ENCODE assay signal across 11 cellular contexts in genomic region chr11:63667993-63668392, GRCh38. TPM values are rescaled to one million over a fixed set of nuclear protein-coding genes. Genes with fewer than 3 reads are reported as not detected.
DNase-seq lines count a peak whose midpoint lies in the region; TF ChIP-seq lines count a peak whose summit lies in the region.
"Had no signal": no experiment of that assay in that cellular context is flagged by ENCODE, and none has a peak within 500 bp of the region (broad histone marks: within the 10 kb centered on the region; RNA-seq: fewer than 3 reads in every experiment).

No MANE protein-coding gene starts in this region.

- H3K9me2 ChIP-seq in SK-N-SH (no peaks in the 10 kb centered on the region), MM.1S (replicated peaks; ENCODE audit: insufficient read depth, low read length) (no peaks in the 10 kb centered on the region)

- peaks cover 54% of the 10 kb centered on the region for H3K4me1 Mint-ChIP-seq in activated CD4-positive, alpha-beta memory T cell treated with anti-CD3 and anti-CD28 coated beads for 36 hours (ENCODE audit: low read depth)
- peaks cover 35% of the 10 kb centered on the region for H3K4me1 Mint-ChIP-seq in activated CD4-positive, alpha-beta memory T cell treated with anti-CD3 and anti-CD28 coated beads, Interleukin-2, amount 10 ng/mL, durations not matched to agents 7 days and 5 days

- CTCF ChIA-PET in activated CD4-positive, alpha-beta memory T cell treated with anti-CD3 and anti-CD28 coated beads for 36 hours (lab: Charles Lee), result interaction anchor here (2.1 kb wide), 1 partner anchor 71 kb away, joined by 7 read pairs; no protein-coding TSS in a partner anchor
- CTCF ChIA-PET in activated CD4-positive, alpha-beta memory T cell treated with anti-CD3 and anti-CD28 coated beads, Interleukin-2, amount 10 ng/mL, durations not matched to agents 7 days and 5 days (lab: Charles Lee), result interaction anchor here (0.7 to 6.6 kb wide), 5 partner anchors 10 to 1769 kb away, joined by 3 to 45 read pairs (median 5); partner anchors contain the start of gene RTN3
- CTCF ChIA-PET in SK-N-SH (lab: Yijun Ruan, JAX), result interaction anchor here (0.7 to 4.2 kb wide), 4 partner anchors 7 to 72 kb away, joined by 3 to 31 read pairs (median 4); partner anchors contain the start of gene RTN3

- no peaks in the 10 kb centered on the region for H3K27me3 Mint-ChIP-seq in activated CD4-positive, alpha-beta memory T cell treated with anti-CD3 and anti-CD28 coated beads for 36 hours
- H3K27me3 Mint-ChIP-seq in activated CD4-positive, alpha-beta memory T cell treated with anti-CD3 and anti-CD28 coated beads, Interleukin-2, amount 10 ng/mL, durations not matched to agents 7 days and 5 days, result no peaks in the 10 kb centered on the region

- intact Hi-C loops in activated CD4-positive, alpha-beta memory T cell treated with anti-CD3 and anti-CD28 coated beads for 36 hours (cut with micrococcal nuclease), result loop anchor here (1.0 kb wide), 1 partner anchor 101 kb away; no protein-coding TSS in a partner anchor

- TF ChIP-seq RAD21 in SK-N-SH (IDR thresholded peaks at IDR 0.05; ENCODE audit: low read length), result no peak

- no peak overlapping the region for H3K4me3 Mint-ChIP-seq in activated CD4-positive, alpha-beta memory T cell treated with anti-CD3 and anti-CD28 coated beads for 36 hours
- no peak overlapping the region for H3K4me3 Mint-ChIP-seq in activated CD4-positive, alpha-beta memory T cell treated with anti-CD3 and anti-CD28 coated beads, Interleukin-2, amount 10 ng/mL, durations not matched to agents 7 days and 5 days
- H3K4me3 Mint-ChIP-seq: CD8-positive, alpha-beta T cell had no signal

- H3K9me3 Mint-ChIP-seq in activated CD4-positive, alpha-beta memory T cell treated with anti-CD3 and anti-CD28 coated beads for 36 hours, result no peaks in the 10 kb centered on the region
- H3K9me3 Mint-ChIP-seq in activated CD4-positive, alpha-beta memory T cell treated with anti-CD3 and anti-CD28 coated beads, Interleukin-2, amount 10 ng/mL, durations not matched to agents 7 days and 5 days, result no peaks in the 10 kb centered on the region
- H3K9me3 Mint-ChIP-seq: CD8-positive, alpha-beta T cell had no signal

- TF ChIP-seq EP300 in SK-N-SH (IDR thresholded peaks at IDR 0.05; ENCODE audit: borderline replicate concordance in 1 of 2, low read depth in 1 of 2, low read length in 1 of 2), result peak in 1 of 2 experiments; percentile 20; a peak in 1 of 4 replicates

- no peak overlapping the region for H2AFZ ChIP-seq in SK-N-SH (ENCODE audit: low read depth)
- H2AFZ ChIP-seq in MM.1S (ENCODE audit: low read length), result no peak overlapping the region

- peaks cover 3 to 46% of the 10 kb centered on the region in 2 experiments for H3K4me1 ChIP-seq in SK-N-SH (ENCODE audit: control insufficient read depth in 1 of 2, insufficient read depth in 2 of 2, low read depth in 1 of 2, low read length in 1 of 2)
- peaks cover 5 to 68% (median 64%) of the 10 kb centered on the region in 5 donors for H3K4me1 ChIP-seq in subcutaneous abdominal adipose tissue (ENCODE audit: control insufficient read depth in 5 of 5, insufficient read depth in 5 of 5, low read length in 5 of 5)
- H3K4me1 ChIP-seq in MM.1S (ENCODE audit: low read length), result peaks cover 13% of the 10 kb centered on the region

- H3K79me2 ChIP-seq in SK-N-SH (ENCODE audit: insufficient read depth), result peaks cover 76% of the 10 kb centered on the region
- H3K79me2 ChIP-seq in MM.1S (ENCODE audit: low read length), result peaks cover 77% of the 10 kb centered on the region

- H3F3A ChIP-seq in SK-N-SH (replicated peaks; ENCODE audit: insufficient read depth) (peaks cover 38% of the 10 kb centered on the region), MM.1S (ENCODE audit: insufficient read depth, low read length) (0 out of 2 replicates have a peak, but pooled peaks cover 6% of the 10 kb centered on the region)

- peak overlapping the region; percentile 19 for H3K27ac Mint-ChIP-seq in activated CD4-positive, alpha-beta memory T cell treated with anti-CD3 and anti-CD28 coated beads for 36 hours
- no peak overlapping the region for H3K27ac Mint-ChIP-seq in activated CD4-positive, alpha-beta memory T cell treated with anti-CD3 and anti-CD28 coated beads, Interleukin-2, amount 10 ng/mL, durations not matched to agents 7 days and 5 days
- H3K27ac Mint-ChIP-seq: CD8-positive, alpha-beta T cell had no signal

- peak overlapping the region; percentile 48; the same call in 1 of the 2 replicates for H3K9ac ChIP-seq in SK-N-SH
- H3K9ac ChIP-seq in subcutaneous abdominal adipose tissue (ENCODE audit: low read length in 5 of 5), result peak overlapping the region in 2 of 5 donors; percentile 35 to 41
- no peak overlapping the region for H3K9ac ChIP-seq in MM.1S (ENCODE audit: low read length)

- H3K4me3 ChIP-seq in SK-N-SH (ENCODE audit: low read depth in 2 of 2, low read length in 1 of 2) (peak overlapping the region in 1 of 2 experiments; percentile 51; a peak in 2 of 4 replicates), fibroblast of mammary gland (ENCODE audit: control insufficient read depth, low read depth, low read length) (peak overlapping the region; percentile 24), subcutaneous abdominal adipose tissue (ENCODE audit: low read depth in 1 of 5, low read length in 5 of 5) (peak overlapping the region in 1 of 5 donors; percentile 17), MM.1S (ENCODE audit: low read length) (no peak overlapping the region)

- WGBS in SK-N-SH (ENCODE audit: low lambda C conversion rate), result 19% methylated on average over 1 of the region's 1 CpG

- DNase-seq in activated CD4-positive, alpha-beta memory T cell treated with anti-CD3 and anti-CD28 coated beads for 36 hours, result no peak
- DNase-seq in activated CD4-positive, alpha-beta memory T cell treated with anti-CD3 and anti-CD28 coated beads, Interleukin-2, amount 10 ng/mL, durations not matched to agents 7 days and 5 days, result no peak
- DNase-seq in SK-N-SH, result no peak
- peak; percentile 94 for DNase-seq in fibroblast of mammary gland (ENCODE audit: low read depth)
- DNase-seq in MM.1S, result no peak
- no peak for DNase-seq in NCI-H1436 treated with DMSO at 0.1 percent for 48 hours (lab: John Stamatoyannopoulos, UW)
- DNase-seq in NK-92 treated with Interleukin-12 subunit alpha and Interleukin-12 subunit beta, amount 100 ng/mL, for 24 hours (lab: John Stamatoyannopoulos, UW), result no peak
- DNase-seq: CD8-positive, alpha-beta T cell; effector CD4-positive, alpha-beta T cell; Karpas-422 had no signal

- POLR2A ChIA-PET in activated CD4-positive, alpha-beta memory T cell treated with anti-CD3 and anti-CD28 coated beads for 36 hours (lab: Charles Lee), result no interaction called here
- POLR2A ChIA-PET in activated CD4-positive, alpha-beta memory T cell treated with anti-CD3 and anti-CD28 coated beads, Interleukin-2, amount 10 ng/mL, durations not matched to agents 7 days and 5 days (lab: Charles Lee), result no interaction called here
- POLR2A ChIA-PET in SK-N-SH (lab: Yijun Ruan, JAX), result no interaction called here

- TF ChIP-seq CTCF in SK-N-SH (IDR thresholded peaks at IDR 0.05) (no peak), fibroblast of mammary gland (conservative IDR thresholded peaks at IDR 0.05; ENCODE audit: control insufficient read depth, insufficient read depth, low read depth, low read length) (no peak), MM.1S (IDR thresholded peaks at IDR 0.05; ENCODE audit: low read length) (no peak)

- H3K36me3 ChIP-seq in SK-N-SH (replicated peaks in 1 of 2; ENCODE audit: control insufficient read depth in 1 of 2, insufficient read depth in 2 of 2, low read length in 1 of 2), result peaks cover 0 to 8% of the 10 kb centered on the region in 2 experiments
- peaks cover 0 to 3% (median 0%) of the 10 kb centered on the region in 5 donors for H3K36me3 ChIP-seq in subcutaneous abdominal adipose tissue (ENCODE audit: control insufficient read depth in 5 of 5, insufficient read depth in 5 of 5, low read length in 5 of 5)
- no peaks in the 10 kb centered on the region; the same call in 1 of the 2 replicates for H3K36me3 ChIP-seq in MM.1S (replicated peaks; ENCODE audit: insufficient read depth, low read length)

- H3K27me3 ChIP-seq in SK-N-SH (ENCODE audit: insufficient read depth) (no peaks in the 10 kb centered on the region), subcutaneous abdominal adipose tissue (ENCODE audit: control insufficient read depth in 5 of 5, insufficient read depth in 4 of 5, low read length in 5 of 5) (no peaks in the 10 kb centered on the region), MM.1S (replicated peaks; ENCODE audit: insufficient read depth, low read length) (no peaks in the 10 kb centered on the region)

- H3K9me3 ChIP-seq in SK-N-SH, result no peaks in the 10 kb centered on the region
- H3K9me3 ChIP-seq in subcutaneous abdominal adipose tissue (ENCODE audit: control insufficient read depth in 5 of 5, low read length in 5 of 5), result no peaks in the 10 kb centered on the region
- H3K9me3 ChIP-seq in MM.1S (replicated peaks; ENCODE audit: insufficient read depth, low read length), result no peaks in the 10 kb centered on the region

- H3K4me2 ChIP-seq in SK-N-SH (peak overlapping the region; percentile 90), MM.1S (ENCODE audit: low read depth, low read length) (no peak overlapping the region)

- H4K20me1 ChIP-seq in SK-N-SH (ENCODE audit: insufficient read depth) (peaks cover 29% of the 10 kb centered on the region), MM.1S (ENCODE audit: insufficient read depth, low read length) (0 out of 2 replicates have a peak, but pooled peaks cover 5% of the 10 kb centered on the region)

- H3K27ac ChIP-seq in SK-N-SH (ENCODE audit: low read depth in 2 of 2, low read length in 1 of 2) (peak overlapping the region; percentile 20 to 85; a peak in 3 of 4 replicates), subcutaneous abdominal adipose tissue (ENCODE audit: low read depth, low read length) (peak overlapping the region; percentile 98), MM.1S (ENCODE audit: low read length) (no peak overlapping the region)

- peaks cover 2% of the 10 kb centered on the region for H3K36me3 Mint-ChIP-seq in activated CD4-positive, alpha-beta memory T cell treated with anti-CD3 and anti-CD28 coated beads for 36 hours
- H3K36me3 Mint-ChIP-seq in activated CD4-positive, alpha-beta memory T cell treated with anti-CD3 and anti-CD28 coated beads, Interleukin-2, amount 10 ng/mL, durations not matched to agents 7 days and 5 days (ENCODE audit: low read depth), result peaks cover 15% of the 10 kb centered on the region

RNA-seq across cellular contexts. Expression of gene ATL3, which starts 3.2 kb away (rescaled TPM):
- total RNA-seq in activated CD4-positive, alpha-beta memory T cell treated with anti-CD3 and anti-CD28 coated beads for 36 hours, result 10 to 100 TPM; 31.3 to 34.6 TPM
- 10 to 100 TPM; 33.0 to 33.2 TPM for total RNA-seq in activated CD4-positive, alpha-beta memory T cell treated with anti-CD3 and anti-CD28 coated beads, Interleukin-2, amount 10 ng/mL, durations not matched to agents 7 days and 5 days
- 13.1 and 17.8 TPM in 2 replicates for polyA plus RNA-seq in SK-N-SH (2012; rRNA removed)
- polyA plus RNA-seq in SK-N-SH (2012; cell fraction: cytosol; rRNA removed), result 16.4 and 17.8 TPM in 2 replicates
- 10.0 and 12.4 TPM in 2 replicates for polyA plus RNA-seq in SK-N-SH (2012; cell fraction: nucleus; rRNA removed)

RNA-seq across cellular contexts. Expression of gene RTN3, which starts 13.3 kb away (rescaled TPM):
- 10 to 100 TPM; 54.4 to 58.4 TPM for total RNA-seq in activated CD4-positive, alpha-beta memory T cell treated with anti-CD3 and anti-CD28 coated beads for 36 hours
- 10 to 100 TPM; 68.2 to 75.6 TPM for total RNA-seq in activated CD4-positive, alpha-beta memory T cell treated with anti-CD3 and anti-CD28 coated beads, Interleukin-2, amount 10 ng/mL, durations not matched to agents 7 days and 5 days
- polyA plus RNA-seq in SK-N-SH (2012; rRNA removed), result 52.7 and 59.0 TPM in 2 replicates
- 68.0 and 70.9 TPM in 2 replicates for polyA plus RNA-seq in SK-N-SH (2012; cell fraction: cytosol; rRNA removed)
- 23.2 and 32.0 TPM in 2 replicates for polyA plus RNA-seq in SK-N-SH (2012; cell fraction: nucleus; rRNA removed)

RNA-seq across cellular contexts. Expression of gene PLAAT3, which starts 53.8 kb away (rescaled TPM):
- 10 to 100 TPM; 10.3 to 10.4 TPM for total RNA-seq in activated CD4-positive, alpha-beta memory T cell treated with anti-CD3 and anti-CD28 coated beads for 36 hours
- 10 to 100 TPM; 13.1 to 14.9 TPM for total RNA-seq in activated CD4-positive, alpha-beta memory T cell treated with anti-CD3 and anti-CD28 coated beads, Interleukin-2, amount 10 ng/mL, durations not matched to agents 7 days and 5 days
- 39.6 and 44.0 TPM in 2 replicates for polyA plus RNA-seq in SK-N-SH (2012; rRNA removed)
- polyA plus RNA-seq in SK-N-SH (2012; cell fraction: cytosol; rRNA removed), result 32.8 and 36.7 TPM in 2 replicates
- polyA plus RNA-seq in SK-N-SH (2012; cell fraction: nucleus; rRNA removed), result 18.0 and 24.4 TPM in 2 replicates
